In genomic region chr7:152710134-152710404, GRCh38 we compare ENCODE assay signal across 23 cellular contexts.
"Had no signal": no experiment of that assay in that cellular context is flagged by ENCODE, and none has a peak within 500 bp of the region (broad histone marks: within the 10 kb centered on the region; RNA-seq: fewer than 3 reads in every experiment).

No MANE protein-coding gene starts in this region.

- ATAC-seq: activated T-cell treated with anti-CD3 and anti-CD28 coated beads, Interleukin-2, amount 50 U/mL, for 72 hours; gastrocnemius medialis; left ventricle myocardium superior; mucosa of descending colon; upper lobe of right lung had no signal

- FAIRE-seq: colon, endometrium, TTC549 had no signal

- H3K27ac ChIP-seq: gastrocnemius medialis, hepatocyte, neutrophil, ovary, suprapubic skin, tibial artery, upper lobe of right lung, VCaP had no signal

- H3K79me2 ChIP-seq: hepatocyte had no signal

- H2AFZ ChIP-seq: hepatocyte had no signal

- DNase-seq: activated CD4-positive, alpha-beta T cell treated with anti-CD3 and anti-CD28 coated beads for 4 hours; activated CD4-positive, alpha-beta T cell treated with anti-CD3 and anti-CD28 coated beads, Interleukin-2, amount 50 U/mL, for 4 hours; activated naive CD4-positive, alpha-beta T cell; activated T-cell treated with anti-CD3 and anti-CD28 coated beads for 4 hours; activated T-cell treated with anti-CD3 and anti-CD28 coated beads, Interleukin-2, amount 50 U/mL, for 72 hours; effector CD8-positive, alpha-beta T cell; gastrocnemius medialis; left ventricle myocardium superior; mucosa of descending colon; ovary; stimulated activated CD4-positive, alpha-beta T cell treated with anti-CD3 and anti-CD28 coated beads, Interleukin-15, amount 100 ng/mL, for 24 hours; stimulated activated CD4-positive, alpha-beta T cell treated with anti-CD3 and anti-CD28 coated beads, Interleukin-2, amount 100 ng/mL, for 24 hours; stimulated activated naive CD4-positive, alpha-beta T cell; T-helper 9 cell; tibial artery; upper lobe of right lung had no signal

- H3K4me3 ChIP-seq: gastrocnemius medialis, hepatocyte, mucosa of descending colon, ovary, suprapubic skin, tibial artery, upper lobe of right lung had no signal

- H3K4me2 ChIP-seq: hepatocyte had no signal

- H3K27me3 ChIP-seq: gastrocnemius medialis, hepatocyte, neutrophil, ovary, suprapubic skin, upper lobe of right lung had no signal

- H3K36me3 ChIP-seq: gastrocnemius medialis, neutrophil, ovary, suprapubic skin, tibial artery, upper lobe of right lung had no signal

- H3K4me1 ChIP-seq: suprapubic skin, tibial artery, upper lobe of right lung had no signal

- H3K9me3 ChIP-seq: gastrocnemius medialis, ovary had no signal
